ENCODE assay signal across 30 cellular contexts in the genomic region with DNA sequence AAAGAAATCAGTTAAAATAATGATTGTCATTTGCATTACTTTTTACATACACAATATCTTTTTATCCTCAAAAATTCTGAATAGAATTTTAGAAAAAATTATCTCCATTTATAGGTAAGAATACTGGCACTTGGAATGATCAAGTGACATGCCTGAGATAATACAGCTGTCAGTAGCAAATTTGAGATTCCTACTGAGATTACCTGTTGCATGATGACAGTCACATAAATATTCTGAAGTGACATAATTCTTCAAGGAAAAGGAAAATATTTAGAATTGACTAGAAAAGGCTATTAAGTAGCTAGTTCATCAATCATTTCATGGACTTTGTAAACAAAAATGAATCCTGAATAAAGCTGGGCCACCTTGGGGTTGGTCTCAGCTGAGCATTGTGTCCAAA.
"Had no signal": no experiment of that assay in that cellular context is flagged by ENCODE, and none has a peak within 500 bp of the region (broad histone marks: within the 10 kb centered on the region; RNA-seq: fewer than 3 reads in every experiment).

No MANE protein-coding gene starts in this region.

- H3K27ac ChIP-seq: adrenal gland, ascending aorta, body of pancreas, brain microvascular endothelial cell, breast epithelium, cardiac muscle cell had no signal

- H3K27me3 ChIP-seq: adrenal gland, ascending aorta, body of pancreas, brain microvascular endothelial cell, breast epithelium, cardiac muscle cell had no signal

- H3K4me1 ChIP-seq: adrenal gland, ascending aorta, breast epithelium had no signal

- DNase-seq: activated effector memory CD4-positive, alpha-beta T cell treated with anti-CD3 and anti-CD28 coated beads, Interleukin-2, amount 50 U/mL, for 16 hours; activated effector memory CD4-positive, alpha-beta T cell treated with Interleukin-2 at 50 U/mL for 16 hours; activated gamma-delta T cell; activated gamma-delta T cell treated with Interleukin-2 at 50 U/mL for 16 hours; activated naive CD4-positive, alpha-beta T cell; activated naive CD4-positive, alpha-beta T cell treated with anti-CD3 and anti-CD28 coated beads for 36 hours; activated naive CD4-positive, alpha-beta T cell treated with anti-CD3 and anti-CD28 coated beads, Interleukin-2, amount 10 ng/mL, durations not matched to agents 7 days and 5 days; activated naive CD4-positive, alpha-beta T cell treated with anti-CD3 and anti-CD28 coated beads, Interleukin-2, amount 50 U/mL, for 16 hours; activated naive CD4-positive, alpha-beta T cell treated with Interleukin-2 at 50 U/mL for 16 hours; activated naive CD8-positive, alpha-beta T cell treated with anti-CD3 and anti-CD28 coated beads for 36 hours; activated naive CD8-positive, alpha-beta T cell treated with anti-CD3 and anti-CD28 coated beads, Interleukin-2, amount 10 ng/mL, durations not matched to agents 7 days and 5 days; activated naive CD8-positive, alpha-beta T cell treated with anti-CD3 and anti-CD28 coated beads, Interleukin-2, amount 50 U/mL, for 24 hours; activated T-cell treated with anti-CD3 and anti-CD28 coated beads, Interleukin-2, amount 50 U/mL, for 1 hour; activated T-cell treated with anti-CD3 and anti-CD28 coated beads, Interleukin-2, amount 50 U/mL, for 24 hours; activated T-cell treated with anti-CD3 and anti-CD28 coated beads, Interleukin-2, amount 50 U/mL, for 4 hours; activated T-cell treated with anti-CD3 and anti-CD28 coated beads, Interleukin-2, amount 50 U/mL, for 48 hours; activated T-cell treated with anti-CD3 and anti-CD28 coated beads, Interleukin-2, amount 50 U/mL, for 72 hours; adrenal gland; amniotic stem cell; amygdala; anterior cingulate cortex; aorta; body of pancreas; brain microvascular endothelial cell; caudate nucleus; central memory CD4-positive, alpha-beta T cell; cerebellar nuclear complex had no signal

- H3K36me3 ChIP-seq: adrenal gland, ascending aorta, brain microvascular endothelial cell, breast epithelium, cardiac muscle cell had no signal

- H3K4me3 ChIP-seq: adrenal gland, ascending aorta, body of pancreas, breast epithelium, cardiac muscle cell had no signal

- H3K9me3 ChIP-seq: adrenal gland, ascending aorta, body of pancreas, breast epithelium had no signal
